2 cellular contexts compared by ENCODE assay signal in the genomic region with DNA sequence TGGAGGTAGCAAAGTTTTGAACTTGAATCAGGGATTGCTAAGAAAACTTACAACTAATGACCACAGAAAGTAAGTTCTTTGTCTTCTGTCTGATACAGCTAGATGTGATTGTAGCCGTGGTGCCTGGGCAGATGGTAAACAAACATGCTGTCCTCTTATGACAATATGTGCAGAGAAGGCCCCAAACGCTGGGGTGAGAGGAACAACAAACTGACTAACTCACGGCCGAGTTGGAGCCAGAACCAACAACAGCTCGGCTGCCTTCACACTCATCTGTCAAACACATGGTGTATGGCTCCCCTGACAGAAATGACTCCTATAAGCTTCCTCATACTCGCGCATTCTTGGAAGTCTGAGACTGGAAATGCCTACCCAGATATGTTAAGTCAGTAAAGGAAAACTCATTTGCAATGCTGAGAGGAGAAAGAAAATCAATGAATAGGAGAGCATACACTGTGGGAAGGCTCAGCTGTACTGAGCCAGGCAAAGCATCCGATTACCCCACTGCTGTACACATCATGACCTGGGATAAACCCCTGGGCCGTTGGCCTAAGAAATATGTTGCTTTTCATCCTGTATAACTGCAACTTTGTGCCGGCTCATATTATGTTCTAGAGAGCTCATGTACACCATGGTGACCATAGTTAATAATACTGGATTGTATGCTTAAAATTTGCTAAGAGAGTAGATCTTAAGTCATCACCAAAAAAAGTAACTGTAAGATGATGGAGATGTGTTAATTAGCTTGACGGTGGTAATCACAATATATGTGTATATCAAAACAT.
A peak's percentile ranks its signal among the peaks of the same experiment; 100 is the strongest.
TF ChIP-seq lines count a peak whose summit lies in the region.

No MANE protein-coding gene starts in this region.

TF ChIP-seq in SK-N-SH, 30 proteins besides CTCF, POLR2A, EP300 and RAD21 (continued from another document and continues in another):
- TF ChIP-seq SMC3 (IDR thresholded peaks at IDR 0.05; ENCODE audit: low read depth, low read length) (no peak), ELF1 (IDR thresholded peaks at IDR 0.05) (no peak), TAF1 (IDR thresholded peaks at IDR 0.05; ENCODE audit: borderline replicate concordance, low read depth, low read length) (no peak), JUND (IDR thresholded peaks at IDR 0.05) (no peak), SIN3A (IDR thresholded peaks at IDR 0.05; ENCODE audit: borderline replicate concordance, low read depth, low read length) (peak; percentile 17; the same call in 1 of the 2 replicates), CHD2 (IDR thresholded peaks at IDR 0.05; ENCODE audit: low read length, partially characterized antibody) (no peak), EZH2phosphoT487 (IDR thresholded peaks at IDR 0.05; ENCODE audit: borderline replicate concordance, low read depth) (no peak), TCF12 (IDR thresholded peaks at IDR 0.05) (0 out of 2 replicates have a peak, but pooled peaks have one; percentile 8), RCOR1 (IDR thresholded peaks at IDR 0.05; ENCODE audit: low read length) (no peak), NRF1 (IDR thresholded peaks at IDR 0.05; ENCODE audit: low read depth, low read length) (no peak), YY1 (IDR thresholded peaks at IDR 0.05; ENCODE audit: low read depth) (no peak), GATA2 (CRISPR knock-in tag; IDR thresholded peaks at IDR 0.05) (no peak), MXI1 (IDR thresholded peaks at IDR 0.05; ENCODE audit: low read depth, low read length) (no peak), REST (IDR thresholded peaks at IDR 0.05; ENCODE audit: low read depth, low read length) (no peak), RXRA (IDR thresholded peaks at IDR 0.05; ENCODE audit: borderline replicate concordance, low read depth) (no peak), FOSL2 (IDR thresholded peaks at IDR 0.05; ENCODE audit: borderline replicate concordance, low read depth) (no peak), NFIC (IDR thresholded peaks at IDR 0.05; ENCODE audit: borderline replicate concordance) (no peak), FOXM1 (IDR thresholded peaks at IDR 0.05; ENCODE audit: low read depth) (no peak), GABPA (IDR thresholded peaks at IDR 0.05; ENCODE audit: low read depth) (no peak), IRF3 (IDR thresholded peaks at IDR 0.05; ENCODE audit: low read depth, low read length) (no peak)
- TF ChIP-seq, protein P1, sequence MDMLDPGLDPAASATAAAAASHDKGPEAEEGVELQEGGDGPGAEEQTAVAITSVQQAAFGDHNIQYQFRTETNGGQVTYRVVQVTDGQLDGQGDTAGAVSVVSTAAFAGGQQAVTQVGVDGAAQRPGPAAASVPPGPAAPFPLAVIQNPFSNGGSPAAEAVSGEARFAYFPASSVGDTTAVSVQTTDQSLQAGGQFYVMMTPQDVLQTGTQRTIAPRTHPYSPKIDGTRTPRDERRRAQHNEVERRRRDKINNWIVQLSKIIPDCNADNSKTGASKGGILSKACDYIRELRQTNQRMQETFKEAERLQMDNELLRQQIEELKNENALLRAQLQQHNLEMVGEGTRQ (IDR thresholded peaks at IDR 0.05; ENCODE audit: borderline replicate concordance, low read depth, low read length) = no peak
- TF ChIP-seq, protein P2, sequence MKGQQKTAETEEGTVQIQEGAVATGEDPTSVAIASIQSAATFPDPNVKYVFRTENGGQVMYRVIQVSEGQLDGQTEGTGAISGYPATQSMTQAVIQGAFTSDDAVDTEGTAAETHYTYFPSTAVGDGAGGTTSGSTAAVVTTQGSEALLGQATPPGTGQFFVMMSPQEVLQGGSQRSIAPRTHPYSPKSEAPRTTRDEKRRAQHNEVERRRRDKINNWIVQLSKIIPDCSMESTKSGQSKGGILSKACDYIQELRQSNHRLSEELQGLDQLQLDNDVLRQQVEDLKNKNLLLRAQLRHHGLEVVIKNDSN (IDR thresholded peaks at IDR 0.05; ENCODE audit: borderline replicate concordance, low read depth) = no peak
- TF ChIP-seq, protein P3, sequence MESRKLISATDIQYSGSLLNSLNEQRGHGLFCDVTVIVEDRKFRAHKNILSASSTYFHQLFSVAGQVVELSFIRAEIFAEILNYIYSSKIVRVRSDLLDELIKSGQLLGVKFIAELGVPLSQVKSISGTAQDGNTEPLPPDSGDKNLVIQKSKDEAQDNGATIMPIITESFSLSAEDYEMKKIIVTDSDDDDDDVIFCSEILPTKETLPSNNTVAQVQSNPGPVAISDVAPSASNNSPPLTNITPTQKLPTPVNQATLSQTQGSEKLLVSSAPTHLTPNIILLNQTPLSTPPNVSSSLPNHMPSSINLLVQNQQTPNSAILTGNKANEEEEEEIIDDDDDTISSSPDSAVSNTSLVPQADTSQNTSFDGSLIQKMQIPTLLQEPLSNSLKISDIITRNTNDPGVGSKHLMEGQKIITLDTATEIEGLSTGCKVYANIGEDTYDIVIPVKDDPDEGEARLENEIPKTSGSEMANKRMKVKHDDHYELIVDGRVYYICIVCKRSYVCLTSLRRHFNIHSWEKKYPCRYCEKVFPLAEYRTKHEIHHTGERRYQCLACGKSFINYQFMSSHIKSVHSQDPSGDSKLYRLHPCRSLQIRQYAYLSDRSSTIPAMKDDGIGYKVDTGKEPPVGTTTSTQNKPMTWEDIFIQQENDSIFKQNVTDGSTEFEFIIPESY (IDR thresholded peaks at IDR 0.05; ENCODE audit: borderline replicate concordance, low read depth) = no peak

TF ChIP-seq in SK-N-SH treated with all-trans-retinoic acid at 6 μM for 48 hours, 23 proteins besides CTCF, POLR2A, EP300 and RAD21 (continued from another document):
- TF ChIP-seq CSRNP3 (CRISPR knock-in tag; IDR thresholded peaks at IDR 0.05) (no peak), TCF4 (CRISPR knock-in tag; IDR thresholded peaks at IDR 0.05; ENCODE audit: borderline replicate concordance) (no peak), ZNF70 (CRISPR knock-in tag; IDR thresholded peaks at IDR 0.05) (no peak), BACH2 (CRISPR knock-in tag; IDR thresholded peaks at IDR 0.05; ENCODE audit: borderline replicate concordance) (no peak), ZNF565 (CRISPR knock-in tag; conservative IDR thresholded peaks at IDR 0.05; ENCODE audit: low read depth) (no peak), ZFP30 (CRISPR knock-in tag; IDR thresholded peaks at IDR 0.05) (no peak)
- TF ChIP-seq, protein P4, sequence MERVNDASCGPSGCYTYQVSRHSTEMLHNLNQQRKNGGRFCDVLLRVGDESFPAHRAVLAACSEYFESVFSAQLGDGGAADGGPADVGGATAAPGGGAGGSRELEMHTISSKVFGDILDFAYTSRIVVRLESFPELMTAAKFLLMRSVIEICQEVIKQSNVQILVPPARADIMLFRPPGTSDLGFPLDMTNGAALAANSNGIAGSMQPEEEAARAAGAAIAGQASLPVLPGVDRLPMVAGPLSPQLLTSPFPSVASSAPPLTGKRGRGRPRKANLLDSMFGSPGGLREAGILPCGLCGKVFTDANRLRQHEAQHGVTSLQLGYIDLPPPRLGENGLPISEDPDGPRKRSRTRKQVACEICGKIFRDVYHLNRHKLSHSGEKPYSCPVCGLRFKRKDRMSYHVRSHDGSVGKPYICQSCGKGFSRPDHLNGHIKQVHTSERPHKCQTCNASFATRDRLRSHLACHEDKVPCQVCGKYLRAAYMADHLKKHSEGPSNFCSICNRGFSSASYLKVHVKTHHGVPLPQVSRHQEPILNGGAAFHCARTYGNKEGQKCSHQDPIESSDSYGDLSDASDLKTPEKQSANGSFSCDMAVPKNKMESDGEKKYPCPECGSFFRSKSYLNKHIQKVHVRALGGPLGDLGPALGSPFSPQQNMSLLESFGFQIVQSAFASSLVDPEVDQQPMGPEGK (CRISPR knock-in tag; IDR thresholded peaks at IDR 0.05; ENCODE audit: borderline replicate concordance) = no peak
- TF ChIP-seq, protein P5, sequence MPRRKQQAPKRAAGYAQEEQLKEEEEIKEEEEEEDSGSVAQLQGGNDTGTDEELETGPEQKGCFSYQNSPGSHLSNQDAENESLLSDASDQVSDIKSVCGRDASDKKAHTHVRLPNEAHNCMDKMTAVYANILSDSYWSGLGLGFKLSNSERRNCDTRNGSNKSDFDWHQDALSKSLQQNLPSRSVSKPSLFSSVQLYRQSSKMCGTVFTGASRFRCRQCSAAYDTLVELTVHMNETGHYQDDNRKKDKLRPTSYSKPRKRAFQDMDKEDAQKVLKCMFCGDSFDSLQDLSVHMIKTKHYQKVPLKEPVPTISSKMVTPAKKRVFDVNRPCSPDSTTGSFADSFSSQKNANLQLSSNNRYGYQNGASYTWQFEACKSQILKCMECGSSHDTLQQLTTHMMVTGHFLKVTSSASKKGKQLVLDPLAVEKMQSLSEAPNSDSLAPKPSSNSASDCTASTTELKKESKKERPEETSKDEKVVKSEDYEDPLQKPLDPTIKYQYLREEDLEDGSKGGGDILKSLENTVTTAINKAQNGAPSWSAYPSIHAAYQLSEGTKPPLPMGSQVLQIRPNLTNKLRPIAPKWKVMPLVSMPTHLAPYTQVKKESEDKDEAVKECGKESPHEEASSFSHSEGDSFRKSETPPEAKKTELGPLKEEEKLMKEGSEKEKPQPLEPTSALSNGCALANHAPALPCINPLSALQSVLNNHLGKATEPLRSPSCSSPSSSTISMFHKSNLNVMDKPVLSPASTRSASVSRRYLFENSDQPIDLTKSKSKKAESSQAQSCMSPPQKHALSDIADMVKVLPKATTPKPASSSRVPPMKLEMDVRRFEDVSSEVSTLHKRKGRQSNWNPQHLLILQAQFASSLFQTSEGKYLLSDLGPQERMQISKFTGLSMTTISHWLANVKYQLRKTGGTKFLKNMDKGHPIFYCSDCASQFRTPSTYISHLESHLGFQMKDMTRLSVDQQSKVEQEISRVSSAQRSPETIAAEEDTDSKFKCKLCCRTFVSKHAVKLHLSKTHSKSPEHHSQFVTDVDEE (CRISPR knock-in tag; IDR thresholded peaks at IDR 0.05) = no peak
